In the genomic region with DNA sequence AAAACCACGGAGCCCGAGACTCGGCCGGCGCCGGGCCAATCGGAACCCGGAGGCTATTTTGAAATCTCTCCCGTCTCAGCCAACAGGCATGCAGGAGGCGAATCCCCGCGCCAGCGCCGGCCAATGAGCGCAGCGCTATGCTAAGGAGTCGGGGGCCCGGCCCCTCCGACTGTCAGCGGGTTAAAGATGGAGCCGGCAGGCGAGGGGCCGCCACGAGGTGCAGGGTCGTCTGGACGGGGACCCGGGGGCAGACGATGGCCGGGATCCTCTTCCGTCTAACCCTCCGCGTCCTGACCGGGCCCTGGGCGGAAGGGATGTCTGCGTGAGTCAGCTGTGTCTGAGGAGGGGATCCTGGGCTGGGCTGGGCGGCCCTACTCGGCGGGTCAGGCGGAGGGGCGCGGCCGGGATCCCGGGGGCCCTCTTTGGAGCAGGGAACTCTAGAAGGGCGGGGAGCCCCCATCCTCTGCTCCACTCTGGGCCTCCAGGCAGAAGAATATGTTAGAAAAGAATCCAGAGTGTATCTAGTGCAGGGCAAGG, we compare ENCODE assay signal across 7 cellular contexts. TPM values are rescaled to one million over a fixed set of nuclear protein-coding genes. Genes with fewer than 3 reads are reported as not detected.
DNase-seq lines count a peak whose midpoint lies in the region; ATAC-seq and TF ChIP-seq lines count a peak whose summit lies in the region.

No MANE protein-coding gene starts in this region.

- peak overlapping the region; percentile 99 for H3K4me3 ChIP-seq in iPS DF 6.9 (ENCODE audit: low read length)
- peak overlapping the region; percentile 41 to 59 (median 50) for H3K4me3 ChIP-seq in sigmoid colon

- ATAC-seq in GM18505 (IDR thresholded peaks at IDR 0.05; ENCODE audit: unreplicated experiment) (peak; percentile 82), HG02840 (IDR thresholded peaks at IDR 0.05; ENCODE audit: low FRiP score, unreplicated experiment) (peak; percentile 79)

- H3K4me1 ChIP-seq in iPS DF 6.9 (ENCODE audit: control insufficient read depth, insufficient read depth, low read length) (peaks cover 5% of the 10 kb centered on the region), sigmoid colon (peaks cover 0 to 23% (median 16%) of the 10 kb centered on the region in 4 donors)

- TF ChIP-seq CTCF in sigmoid colon (IDR thresholded peaks at IDR 0.05), result no peak

- H3K27me3 ChIP-seq in iPS DF 6.9 (ENCODE audit: control insufficient read depth, insufficient read depth, low read length), result no peaks in the 10 kb centered on the region
- H3K27me3 ChIP-seq in sigmoid colon, result peaks cover 2 to 37% (median 6%) of the 10 kb centered on the region in 3 donors

- TF ChIP-seq POLR2A in GM18505 (IDR thresholded peaks at IDR 0.05; ENCODE audit: borderline replicate concordance, extremely low read depth, insufficient read depth, insufficient read length) (peak; percentile 65), sigmoid colon (IDR thresholded peaks at IDR 0.05) (no peak)

- H3K27ac ChIP-seq in iPS DF 6.9 (ENCODE audit: low read length), result no peak overlapping the region
- peak overlapping the region in 2 of 4 donors; percentile 42 to 61 for H3K27ac ChIP-seq in sigmoid colon

- H3K9me3 ChIP-seq in iPS DF 6.9 (ENCODE audit: control insufficient read depth, insufficient read depth, low read length) (no peaks in the 10 kb centered on the region), sigmoid colon (no peaks in the 10 kb centered on the region)

- WGBS in iPS DF 6.9 (ENCODE audit: insufficient coverage, insufficient read length), result no CpG with 5 or more reads among the region's 44 CpGs
- 0 to 1% methylated on average over 44 of the region's 44 CpGs for whole genome bisulfite sequencing in sigmoid colon, 2 donors

- DNase-seq in NCI-H1694 treated with DMSO at 0.1 percent for 48 hours (lab: John Stamatoyannopoulos, UW) (peak; percentile 92), T1000 (lab: John Stamatoyannopoulos, UW) (peak; percentile 83), astrocyte of the hippocampus (ENCODE audit: low read depth, low spot score) (peak; percentile 96), iPS DF 6.9 (ENCODE audit: low read depth, low spot score) (no peak), sigmoid colon (peak; percentile 94)

- no peak for TF ChIP-seq EP300 in sigmoid colon (IDR thresholded peaks at IDR 0.05)

- intact Hi-C loops in sigmoid colon (cut with DNase I), result no loop called here

- H3K36me3 ChIP-seq in iPS DF 6.9 (ENCODE audit: control insufficient read depth, insufficient read depth, low read length) (peaks cover 6% of the 10 kb centered on the region), sigmoid colon (no peaks in the 10 kb centered on the region)

RNA-seq across cellular contexts. Expression of gene SDF2L1, which starts 10.0 kb away (rescaled TPM):
- 10 to 100 TPM in 3 of 4 donors, 1 to 10 TPM in 1; 6.1 to 38.8 (median 24.4) TPM for total RNA-seq in sigmoid colon
- polyA plus RNA-seq in sigmoid colon, result 100 to 1,000 TPM in 1 of 3 donors, 10 to 100 TPM in 2; 15.6 to 127 (median 25.0) TPM

RNA-seq across cellular contexts. Expression of gene PPIL2, which starts 13.7 kb away (rescaled TPM):
- total RNA-seq in sigmoid colon, result 10 to 100 TPM; 15.1 to 28.0 (median 18.5) TPM
- 10 to 100 TPM; 13.2 to 46.3 (median 19.4) TPM for polyA plus RNA-seq in sigmoid colon

RNA-seq across cellular contexts. Expression of gene CCDC116, which starts 19.5 kb away (rescaled TPM):
- total RNA-seq in sigmoid colon, result 1 to 10 TPM in 1 of 4 donors, under 1 TPM in 3; 0.33 to 2.5 (median 0.38) TPM
- polyA plus RNA-seq in sigmoid colon, result under 1 TPM in 1 of 3 donors, not detected in 2; 0.58 TPM

RNA-seq across cellular contexts. Expression of gene YDJC, which starts 22.3 kb away (rescaled TPM):
- 10 to 100 TPM in 3 of 4 donors, 1 to 10 TPM in 1; 8.3 to 16.3 (median 15.3) TPM for total RNA-seq in sigmoid colon
- polyA plus RNA-seq in sigmoid colon, result 10 to 100 TPM; 17.4 to 36.5 (median 18.3) TPM
